In genomic region chr2:161146209-161146775, GRCh38 we compare ENCODE assay signal across 15 cellular contexts. TPM values are rescaled to one million over a fixed set of nuclear protein-coding genes. Genes with fewer than 3 reads are reported as not detected.
DNase-seq lines count a peak whose midpoint lies in the region; ATAC-seq, FAIRE-seq and TF ChIP-seq lines count a peak whose summit lies in the region.
"Had no signal": no experiment of that assay in that cellular context is flagged by ENCODE, and none has a peak within 500 bp of the region (broad histone marks: within the 10 kb centered on the region; RNA-seq: fewer than 3 reads in every experiment).

No MANE protein-coding gene starts in this region.

- H3K27me3 Mint-ChIP-seq in activated naive CD8-positive, alpha-beta T cell treated with anti-CD3 and anti-CD28 coated beads for 36 hours: no peaks in the 10 kb centered on the region
- no peaks in the 10 kb centered on the region for H3K27me3 Mint-ChIP-seq in activated naive CD8-positive, alpha-beta T cell treated with anti-CD3 and anti-CD28 coated beads, Interleukin-2, amount 50 U/mL, for 24 hours
- no peaks in the 10 kb centered on the region for H3K27me3 Mint-ChIP-seq in dendritic cell treated with granulocyte-macrophage colony-stimulating factor and Interleukin-4, amounts not matched to agents 40 ng/mL and 50 ng/mL, for 4 days

- H3K27ac ChIP-seq in OCI-LY7 (ENCODE audit: low read depth, low read length, poor library complexity, severe bottlenecking) (no peak overlapping the region), pancreas (no peak overlapping the region), aorta (ENCODE audit: low read depth in 1 of 2, low read length in 2 of 2) (no peak overlapping the region)
- H3K27ac ChIP-seq: A549 had no signal

- FAIRE-seq in pancreas (lab: Jason Lieb, UNC): no peak
- FAIRE-seq: A549 had no signal

- H3K36me3 Mint-ChIP-seq in activated naive CD8-positive, alpha-beta T cell treated with anti-CD3 and anti-CD28 coated beads for 36 hours: peaks cover 89% of the 10 kb centered on the region
- H3K36me3 Mint-ChIP-seq in activated naive CD8-positive, alpha-beta T cell treated with anti-CD3 and anti-CD28 coated beads, Interleukin-2, amount 50 U/mL, for 24 hours (ENCODE audit: low read depth): peaks cover 62% of the 10 kb centered on the region
- peaks cover 88% of the 10 kb centered on the region for H3K36me3 Mint-ChIP-seq in dendritic cell treated with granulocyte-macrophage colony-stimulating factor and Interleukin-4, amounts not matched to agents 40 ng/mL and 50 ng/mL, for 4 days (ENCODE audit: low read depth)

- no peak overlapping the region for H3K4me3 Mint-ChIP-seq in activated naive CD8-positive, alpha-beta T cell treated with anti-CD3 and anti-CD28 coated beads for 36 hours
- no peak overlapping the region for H3K4me3 Mint-ChIP-seq in activated naive CD8-positive, alpha-beta T cell treated with anti-CD3 and anti-CD28 coated beads, Interleukin-2, amount 50 U/mL, for 24 hours
- no peak overlapping the region for H3K4me3 Mint-ChIP-seq in dendritic cell treated with granulocyte-macrophage colony-stimulating factor and Interleukin-4, amounts not matched to agents 40 ng/mL and 50 ng/mL, for 4 days
- H3K4me3 Mint-ChIP-seq: CD14-positive monocyte had no signal

- POLR2A ChIA-PET in OCI-LY7 (lab: Charles Lee): interaction anchor here (0.9 to 1.1 kb wide), 2 partner anchors 17 to 41 kb away, joined by 3 read pairs; no protein-coding TSS in a partner anchor

- CTCF ChIA-PET in OCI-LY7 (lab: Charles Lee; ENCODE audit: unreplicated experiment): no interaction called here

- H2AFZ ChIP-seq in OCI-LY7 (ENCODE audit: low read length): no peak overlapping the region

- H3K79me2 ChIP-seq in OCI-LY7 (ENCODE audit: insufficient read depth, low read depth, low read length): peaks cover 12% of the 10 kb centered on the region; the same call in 1 of the 2 replicates

- intact Hi-C loops in dendritic cell treated with granulocyte-macrophage colony-stimulating factor and Interleukin-4, amounts not matched to agents 40 ng/mL and 50 ng/mL, for 4 days (cut with micrococcal nuclease): no loop called here
- intact Hi-C loops in OCI-LY7 (cut with micrococcal nuclease; ENCODE audit: unreplicated experiment) (no loop called here), pancreas (cut with DNase I) (no loop called here), aorta (cut with DNase I) (no loop called here)

- H3K27ac Mint-ChIP-seq in activated naive CD8-positive, alpha-beta T cell treated with anti-CD3 and anti-CD28 coated beads for 36 hours: peak overlapping the region; percentile 6
- H3K27ac Mint-ChIP-seq in activated naive CD8-positive, alpha-beta T cell treated with anti-CD3 and anti-CD28 coated beads, Interleukin-2, amount 50 U/mL, for 24 hours: no peak overlapping the region
- peak overlapping the region; percentile 37 for H3K27ac Mint-ChIP-seq in dendritic cell treated with granulocyte-macrophage colony-stimulating factor and Interleukin-4, amounts not matched to agents 40 ng/mL and 50 ng/mL, for 4 days
- H3K27ac Mint-ChIP-seq: CD14-positive monocyte had no signal

- H3K9me2 ChIP-seq in OCI-LY7 (ENCODE audit: insufficient read depth, low read length): no peaks in the 10 kb centered on the region

- no peak overlapping the region for H3K4me2 ChIP-seq in OCI-LY7 (ENCODE audit: low read length)
- H3K4me2 ChIP-seq: A549 had no signal

- ATAC-seq in activated naive CD8-positive, alpha-beta T cell treated with anti-CD3 and anti-CD28 coated beads, Interleukin-2, amount 50 U/mL, for 24 hours: no peak
- ATAC-seq in HG03520 (IDR thresholded peaks at IDR 0.05; ENCODE audit: unreplicated experiment): peak; percentile 55
- no peak for ATAC-seq in pancreas
- no peak for ATAC-seq in aorta (ENCODE audit: low FRiP score)
- ATAC-seq: A549 had no signal

- H3K27me3 ChIP-seq in pancreas: no peaks in the 10 kb centered on the region
- H3K27me3 ChIP-seq in aorta (ENCODE audit: control insufficient read depth in 1 of 2, insufficient read depth in 2 of 2, low read length in 1 of 2): no peaks in the 10 kb centered on the region

- no peaks in the 10 kb centered on the region for H3K4me1 ChIP-seq in OCI-LY7 (ENCODE audit: insufficient read depth, low read length, poor library complexity, severe bottlenecking)
- no peaks in the 10 kb centered on the region for H3K4me1 ChIP-seq in pancreas
- no peaks in the 10 kb centered on the region for H3K4me1 ChIP-seq in aorta (ENCODE audit: control insufficient read depth in 1 of 2, insufficient read depth in 2 of 2, low read length in 2 of 2)
- H3K4me1 ChIP-seq: A549, Caco-2 had no signal

- DNase-seq in activated naive CD8-positive, alpha-beta T cell treated with anti-CD3 and anti-CD28 coated beads for 36 hours: no peak
- DNase-seq in activated naive CD8-positive, alpha-beta T cell treated with anti-CD3 and anti-CD28 coated beads, Interleukin-2, amount 50 U/mL, for 24 hours: no peak
- DNase-seq in OCI-LY7 (ENCODE audit: low spot score): no peak
- no peak for DNase-seq in pancreas
- no peak for DNase-seq in aorta
- DNase-seq: Caco-2, HCEC 1CT, KG1, NCI-H187 treated with DMSO at 0.1 percent for 48 hours, NCI-H2171, NCI-H510A had no signal

- TF ChIP-seq CTCF in OCI-LY7 (conservative IDR thresholded peaks at IDR 0.05; ENCODE audit: low read length) (no peak), pancreas (IDR thresholded peaks at IDR 0.05) (no peak)

- H4K20me1 ChIP-seq in OCI-LY7 (ENCODE audit: insufficient read depth, low read length): no peaks in the 10 kb centered on the region

- H3K9me3 ChIP-seq in OCI-LY7 (ENCODE audit: low read length): peaks cover 34% of the 10 kb centered on the region
- no peaks in the 10 kb centered on the region for H3K9me3 ChIP-seq in pancreas
- H3K9me3 ChIP-seq in aorta (ENCODE audit: control insufficient read depth, low read length): no peaks in the 10 kb centered on the region

- BruUV-seq in OCI-LY7 (replicated peaks; lab: Mats Ljungman, UMichigan): no TSS peak

- H3K36me3 ChIP-seq in OCI-LY7 (ENCODE audit: insufficient read depth, low read length): peaks cover 17% of the 10 kb centered on the region; the same call in 1 of the 2 replicates
- H3K36me3 ChIP-seq in pancreas: no peaks in the 10 kb centered on the region
- no peaks in the 10 kb centered on the region for H3K36me3 ChIP-seq in aorta (ENCODE audit: control insufficient read depth in 1 of 2, insufficient read depth in 2 of 2, low read length in 1 of 2)

- H3K4me3 ChIP-seq in OCI-LY7 (ENCODE audit: low read depth, low read length, poor library complexity, severe bottlenecking): no peak overlapping the region
- H3K4me3 ChIP-seq in pancreas: no peak overlapping the region
- H3K4me3 ChIP-seq in aorta (ENCODE audit: low read length in 2 of 2): no peak overlapping the region
- H3K4me3 ChIP-seq: A549 had no signal

- peaks cover 66% of the 10 kb centered on the region for H3K9me3 Mint-ChIP-seq in activated naive CD8-positive, alpha-beta T cell treated with anti-CD3 and anti-CD28 coated beads for 36 hours
- H3K9me3 Mint-ChIP-seq in activated naive CD8-positive, alpha-beta T cell treated with anti-CD3 and anti-CD28 coated beads, Interleukin-2, amount 50 U/mL, for 24 hours: peaks cover 32% of the 10 kb centered on the region
- peaks cover 50% of the 10 kb centered on the region for H3K9me3 Mint-ChIP-seq in dendritic cell treated with granulocyte-macrophage colony-stimulating factor and Interleukin-4, amounts not matched to agents 40 ng/mL and 50 ng/mL, for 4 days

- H3K4me1 Mint-ChIP-seq in activated naive CD8-positive, alpha-beta T cell treated with anti-CD3 and anti-CD28 coated beads for 36 hours: peaks cover 52% of the 10 kb centered on the region
- H3K4me1 Mint-ChIP-seq in activated naive CD8-positive, alpha-beta T cell treated with anti-CD3 and anti-CD28 coated beads, Interleukin-2, amount 50 U/mL, for 24 hours: peaks cover 64% of the 10 kb centered on the region
- H3K4me1 Mint-ChIP-seq in dendritic cell treated with granulocyte-macrophage colony-stimulating factor and Interleukin-4, amounts not matched to agents 40 ng/mL and 50 ng/mL, for 4 days (ENCODE audit: low read depth): peaks cover 66% of the 10 kb centered on the region

RNA-seq across cellular contexts. Expression of gene TANK, which starts 13.9 kb away (rescaled TPM):
- 10 to 100 TPM; 53.1 to 55.0 TPM for total RNA-seq in activated naive CD8-positive, alpha-beta T cell treated with anti-CD3 and anti-CD28 coated beads for 36 hours
- total RNA-seq in OCI-LY7 (2014; rRNA removed; shearing (Covaris generic)): 43.4 and 52.6 TPM in 2 replicates
- total RNA-seq in OCI-LY7 (2022): 64.9 and 78.0 TPM in 2 replicates
- 10 to 100 TPM; 13.0 to 30.3 (median 16.0) TPM for total RNA-seq in pancreas
- 10 to 100 TPM; 10.9 to 20.8 TPM for polyA plus RNA-seq in pancreas
- total RNA-seq in aorta: 10 to 100 TPM; 57.7 to 76.9 TPM
- polyA plus RNA-seq in aorta: 10 to 100 TPM; 33.1 to 39.3 TPM
